In genomic region chr1:28735961-28736449, GRCh38 we compare ENCODE assay signal across 7 cellular contexts. TPM values are rescaled to one million over a fixed set of nuclear protein-coding genes. Genes with fewer than 3 reads are reported as not detected.
DNase-seq lines count a peak whose midpoint lies in the region; ATAC-seq and TF ChIP-seq lines count a peak whose summit lies in the region.

No MANE protein-coding gene starts in this region.

- no peak for TF ChIP-seq POLR2A in stomach (IDR thresholded peaks at IDR 0.05)

- H3K9me3 ChIP-seq in iPS-18c (ENCODE audit: control insufficient read depth, insufficient read depth, low read length): no peaks in the 10 kb centered on the region
- no peaks in the 10 kb centered on the region for H3K9me3 ChIP-seq in stomach

- H3K4me3 ChIP-seq in iPS-18c (ENCODE audit: insufficient read depth, low read depth, low read length): peak overlapping the region; percentile 51
- peak overlapping the region; percentile 94 to 96 (median 95) for H3K4me3 ChIP-seq in stomach

- peaks cover 7 to 29% (median 28%) of the 10 kb centered on the region in 4 donors for H3K36me3 ChIP-seq in stomach

- TF ChIP-seq CTCF in HFFc6 (IDR thresholded peaks at IDR 0.05) (no peak), stomach (IDR thresholded peaks at IDR 0.05) (no peak)

- DNase-seq in HFFc6 (no peak), stomach (no peak), G401 (ENCODE audit: low spot score) (no peak), HT-29 (ENCODE audit: low spot score) (no peak), NOMO-1 treated with dmso at 0.1 percent for 144 hours (lab: John Stamatoyannopoulos, UW; ENCODE audit: unreplicated experiment) (no peak)
- DNase-seq in activated naive CD4-positive, alpha-beta T cell treated with anti-CD3 and anti-CD28 coated beads, Interleukin-2, amount 50 U/mL, for 72 hours (ENCODE audit: low spot score in 2 of 2): no peak

- H3K4me1 ChIP-seq in stomach: peaks cover 26 to 44% (median 42%) of the 10 kb centered on the region in 4 donors

- WGBS in stomach, 5 donors: 10 to 17% (median 13%) methylated on average over 10 to 15 of the region's 15 CpGs

- H3K27me3 Mint-ChIP-seq in HFFc6 (ENCODE audit: insufficient read depth): no peaks in the 10 kb centered on the region; the same call in 1 of the 2 replicates

- H3K36me3 Mint-ChIP-seq in HFFc6 (ENCODE audit: low read depth): peaks cover 29% of the 10 kb centered on the region
- H3K36me3 Mint-ChIP-seq in activated naive CD4-positive, alpha-beta T cell treated with anti-CD3 and anti-CD28 coated beads, Interleukin-2, amount 50 U/mL, for 72 hours: peaks cover 28 to 36% of the 10 kb centered on the region in 2 donors

- H3K27ac ChIP-seq in stomach: peak overlapping the region; percentile 90 to 99 (median 96)

- peak overlapping the region; percentile 96 for H3K4me3 Mint-ChIP-seq in HFFc6

- TF ChIP-seq EP300 in stomach (IDR thresholded peaks at IDR 0.05): no peak

- H3K27ac Mint-ChIP-seq in HFFc6: peak overlapping the region; percentile 99
- H3K27ac Mint-ChIP-seq in activated naive CD4-positive, alpha-beta T cell treated with anti-CD3 and anti-CD28 coated beads, Interleukin-2, amount 50 U/mL, for 72 hours: peak overlapping the region; percentile 96 to 99

- no peaks in the 10 kb centered on the region for H3K27me3 ChIP-seq in stomach

- H3K4me1 Mint-ChIP-seq in HFFc6 (ENCODE audit: low read depth): peaks cover 32% of the 10 kb centered on the region

- no peak for ATAC-seq in activated naive CD4-positive, alpha-beta T cell treated with anti-CD3 and anti-CD28 coated beads, Interleukin-2, amount 50 U/mL, for 72 hours

- intact Hi-C loops in stomach (cut with DNase I; ENCODE audit: low total_unique reads): loop anchor here (10.0 kb wide), 1 partner anchor 61 kb away; no protein-coding TSS in a partner anchor

- H3K9me3 Mint-ChIP-seq in HFFc6: peaks cover 4% of the 10 kb centered on the region; the same call in 1 of the 2 replicates
- no peaks in the 10 kb centered on the region for H3K9me3 Mint-ChIP-seq in activated naive CD4-positive, alpha-beta T cell treated with anti-CD3 and anti-CD28 coated beads, Interleukin-2, amount 50 U/mL, for 72 hours

- in situ Hi-C loops in G401 (cut with HindIII; ENCODE audit: low sequenced_read_pairs): no loop called here

RNA-seq across cellular contexts. Expression of gene YTHDF2, which starts 0.7 kb away (rescaled TPM):
- total RNA-seq in HFFc6 (2021; fragmentation: NEBNext Ultra II Directional; extraction: Animal tissue kit (Norgen Biotek cat#: 25700)): 10 to 100 TPM; 66.9 to 88.2 (median 76.6) TPM
- total RNA-seq in activated naive CD4-positive, alpha-beta T cell treated with anti-CD3 and anti-CD28 coated beads, Interleukin-2, amount 50 U/mL, for 72 hours: 10 to 100 TPM; 65.7 to 78.0 TPM
- 10 to 100 TPM in 4 of 5 donors, 1 to 10 TPM in 1; 9.9 to 50.5 (median 41.7) TPM for total RNA-seq in stomach
- polyA plus RNA-seq in stomach: 10 to 100 TPM; 25.7 to 29.8 (median 26.1) TPM
- total RNA-seq in G401 (2014; rRNA removed; shearing (Covaris generic)): 94.2 and 99.4 TPM in 2 replicates
- total RNA-seq in HT-29 (2014; rRNA removed; shearing (Covaris generic)): 45.5 and 46.6 TPM in 2 replicates
